In genomic region chr2:1769703-1770422, GRCh38 we compare ENCODE assay signal across 8 cellular contexts. TPM values are rescaled to one million over a fixed set of nuclear protein-coding genes. Genes with fewer than 3 reads are reported as not detected.
DNase-seq lines count a peak whose midpoint lies in the region; ATAC-seq and TF ChIP-seq lines count a peak whose summit lies in the region.

No MANE protein-coding gene starts in this region.

- CTCF ChIA-PET in MCF 10A (lab: Yijun Ruan, JAX) = interaction anchor here (0.6 to 3.2 kb wide), 40 partner anchors 9 to 1774 kb away, joined by 3 to 63 read pairs (median 4); no protein-coding TSS in a partner anchor

- H3K27me3 Mint-ChIP-seq in MCF 10A (ENCODE audit: insufficient read depth, unreplicated experiment) = no peaks in the 10 kb centered on the region

- intact Hi-C loops in MCF 10A (cut with micrococcal nuclease) = loop anchor here (2.0 to 10.0 kb wide), 4 partner anchors 47 to 1245 kb away; partner anchors contain the start of gene SNTG2

- H3K4me1 Mint-ChIP-seq in MCF 10A (ENCODE audit: insufficient read depth, unreplicated experiment) = no peaks in the 10 kb centered on the region

- no peak overlapping the region for H3K27ac Mint-ChIP-seq in MCF 10A (ENCODE audit: low read depth, unreplicated experiment)

- ATAC-seq in GM18505 (IDR thresholded peaks at IDR 0.05; ENCODE audit: unreplicated experiment) (peak; percentile 66), RWPE2 (ENCODE audit: low read depth) (peak; percentile 93), HG03442 (IDR thresholded peaks at IDR 0.05; ENCODE audit: unreplicated experiment) (no peak)

- TF ChIP-seq POLR2A in GM18505 (IDR thresholded peaks at IDR 0.05; ENCODE audit: borderline replicate concordance, extremely low read depth, insufficient read depth, insufficient read length) = no peak

- no peak overlapping the region for H3K27ac ChIP-seq in RWPE2 (ENCODE audit: poor library complexity, severe bottlenecking)

- no peaks in the 10 kb centered on the region for H3K36me3 ChIP-seq in RWPE2 (ENCODE audit: low read depth)

- no peaks in the 10 kb centered on the region for H3K27me3 ChIP-seq in RWPE2 (ENCODE audit: insufficient read depth, poor library complexity, severe bottlenecking)

- H3K4me1 ChIP-seq in RWPE2 (ENCODE audit: insufficient read depth, poor library complexity, severe bottlenecking) = no peaks in the 10 kb centered on the region

- H3K4me3 ChIP-seq in RWPE2 (ENCODE audit: severe bottlenecking) = no peak overlapping the region

- H3K4me3 Mint-ChIP-seq in MCF 10A (ENCODE audit: unreplicated experiment) = no peak overlapping the region

- DNase-seq in A172 (ENCODE audit: low spot score) (peak; percentile 86), LoVo (ENCODE audit: low spot score) (peak; percentile 55), RWPE2 (ENCODE audit: low spot score) (no peak), MCF 10A (ENCODE audit: unreplicated experiment) (peak; percentile 81), iris pigment epithelial cell (ENCODE audit: low read depth) (peak; percentile 51)
- DNase-seq in stimulated activated CD4-positive, alpha-beta T cell treated with anti-CD3 and anti-CD28 coated beads, Interleukin-2, amount 100 ng/mL, for 48 hours = peak; percentile 44 to 65

- H3K9me3 ChIP-seq in RWPE2 (ENCODE audit: severe bottlenecking) = no peaks in the 10 kb centered on the region

- TF ChIP-seq CTCF in RWPE2 (IDR thresholded peaks at IDR 0.05; ENCODE audit: poor library complexity, severe bottlenecking) (peak; percentile 84), MCF 10A (IDR thresholded peaks at IDR 0.05; ENCODE audit: unreplicated experiment) (peak; percentile 93)

- H3K9me3 Mint-ChIP-seq in MCF 10A (ENCODE audit: unreplicated experiment) = no peaks in the 10 kb centered on the region

- H3K36me3 Mint-ChIP-seq in MCF 10A (ENCODE audit: insufficient read depth, unreplicated experiment) = no peaks in the 10 kb centered on the region

- POLR2A ChIA-PET in MCF 10A (lab: Yijun Ruan, JAX) = interaction anchor here (0.7 to 1.6 kb wide), 4 partner anchors 16 to 213 kb away, joined by 3 to 4 read pairs (median 3); no protein-coding TSS in a partner anchor

- BruUV-seq in MCF 10A (replicated peaks; lab: Mats Ljungman, UMichigan) = no TSS peak

RNA-seq across cellular contexts. Expression of gene PXDN, which starts 25.5 kb away (rescaled TPM):
- total RNA-seq in A172 (2014; rRNA removed; shearing (Covaris generic)) = 98.5 and 124 TPM in 2 replicates
- total RNA-seq in MCF 10A (2022) = 96.1 and 114 TPM in 2 replicates
